ENCODE assay signal across 8 cellular contexts in genomic region chr1:231039161-231040018, GRCh38. TPM values are rescaled to one million over a fixed set of nuclear protein-coding genes. Genes with fewer than 3 reads are reported as not detected.
DNase-seq lines count a peak whose midpoint lies in the region; ATAC-seq and TF ChIP-seq lines count a peak whose summit lies in the region.

No MANE protein-coding gene starts in this region.

- H3K4me1 Mint-ChIP-seq in activated T-helper 17 cell treated with anti-CD3 and anti-CD28 coated beads, Interleukin-2, amount 50 U/mL, for 72 hours, result peaks cover 16% of the 10 kb centered on the region
- peaks cover 21% of the 10 kb centered on the region for H3K4me1 Mint-ChIP-seq in osteocyte (ENCODE audit: unreplicated experiment)

- H3K4me1 ChIP-seq in OCI-LY1 (ENCODE audit: insufficient read depth, low read length, severe bottlenecking), result peaks cover 14% of the 10 kb centered on the region

- peak overlapping the region; percentile 74 for H3K4me2 ChIP-seq in OCI-LY1 (ENCODE audit: low read length)

- H3F3A ChIP-seq in OCI-LY1 (ENCODE audit: insufficient read depth, low read length), result no peaks in the 10 kb centered on the region

- peak; percentile 58 for ATAC-seq in HG02885 (IDR thresholded peaks at IDR 0.05; ENCODE audit: poor library complexity, unreplicated experiment)
- peak; percentile 72 for ATAC-seq in activated T-helper 17 cell treated with anti-CD3 and anti-CD28 coated beads, Interleukin-2, amount 50 U/mL, for 72 hours (replicated peaks)

- H4K20me1 ChIP-seq in OCI-LY1 (ENCODE audit: insufficient read depth, low read length), result no peaks in the 10 kb centered on the region

- no peak overlapping the region for H2AFZ ChIP-seq in OCI-LY1 (ENCODE audit: low read length)

- no peaks in the 10 kb centered on the region for H3K9me3 ChIP-seq in OCI-LY1 (ENCODE audit: low read length)

- peak overlapping the region; percentile 82 for H3K4me3 ChIP-seq in OCI-LY1 (ENCODE audit: low read depth, low read length, poor library complexity, severe bottlenecking)

- DNase-seq in NCI-H2196 (lab: John Stamatoyannopoulos, UW; ENCODE audit: unreplicated experiment) (peak; percentile 54), NCI-H2196 treated with DMSO at 0.1 percent for 48 hours (lab: John Stamatoyannopoulos, UW; ENCODE audit: unreplicated experiment) (no peak), germinal center (ENCODE audit: low spot score) (peak; percentile 47), osteocyte (ENCODE audit: extremely low spot score, unreplicated experiment) (peak; percentile 85), GF-D8 (lab: John Stamatoyannopoulos, UW) (no peak)

- no peaks in the 10 kb centered on the region for H3K79me2 ChIP-seq in OCI-LY1 (ENCODE audit: insufficient read depth, low read length)

- no peaks in the 10 kb centered on the region for H3K36me3 Mint-ChIP-seq in activated T-helper 17 cell treated with anti-CD3 and anti-CD28 coated beads, Interleukin-2, amount 50 U/mL, for 72 hours (ENCODE audit: low read depth)
- H3K36me3 Mint-ChIP-seq in osteocyte (ENCODE audit: unreplicated experiment), result peaks cover 1% of the 10 kb centered on the region

- H3K9ac ChIP-seq in OCI-LY1 (ENCODE audit: low read length), result peak overlapping the region; percentile 64

- H3K27me3 Mint-ChIP-seq in activated T-helper 17 cell treated with anti-CD3 and anti-CD28 coated beads, Interleukin-2, amount 50 U/mL, for 72 hours, result no peaks in the 10 kb centered on the region
- H3K27me3 Mint-ChIP-seq in osteocyte (ENCODE audit: unreplicated experiment), result no peaks in the 10 kb centered on the region

- TF ChIP-seq CTCF in OCI-LY1 (IDR thresholded peaks at IDR 0.05; ENCODE audit: low read length), result no peak
- TF ChIP-seq CTCF in osteocyte (IDR thresholded peaks at IDR 0.05), result no peak

- no peaks in the 10 kb centered on the region for H3K36me3 ChIP-seq in OCI-LY1 (ENCODE audit: insufficient read depth, low read length)

- no peak overlapping the region for H3K27ac Mint-ChIP-seq in activated T-helper 17 cell treated with anti-CD3 and anti-CD28 coated beads, Interleukin-2, amount 50 U/mL, for 72 hours
- no peak overlapping the region for H3K27ac Mint-ChIP-seq in osteocyte (ENCODE audit: unreplicated experiment)

- H3K9me2 ChIP-seq in OCI-LY1 (ENCODE audit: low read depth, low read length), result no peaks in the 10 kb centered on the region

- H3K27ac ChIP-seq in OCI-LY1 (ENCODE audit: low read depth, low read length, poor library complexity, severe bottlenecking), result no peak overlapping the region

- peak overlapping the region; percentile 72 for H3K4me3 Mint-ChIP-seq in activated T-helper 17 cell treated with anti-CD3 and anti-CD28 coated beads, Interleukin-2, amount 50 U/mL, for 72 hours
- H3K4me3 Mint-ChIP-seq in osteocyte (ENCODE audit: unreplicated experiment), result peak overlapping the region; percentile 73

- no peaks in the 10 kb centered on the region for H3K9me3 Mint-ChIP-seq in activated T-helper 17 cell treated with anti-CD3 and anti-CD28 coated beads, Interleukin-2, amount 50 U/mL, for 72 hours
- no peaks in the 10 kb centered on the region for H3K9me3 Mint-ChIP-seq in osteocyte (ENCODE audit: unreplicated experiment)

- no peaks in the 10 kb centered on the region for H3K27me3 ChIP-seq in OCI-LY1 (ENCODE audit: insufficient read depth, low read length)

RNA-seq across cellular contexts. Expression of gene FAM89A, which starts 0.7 kb away (rescaled TPM):
- total RNA-seq in activated T-helper 17 cell treated with anti-CD3 and anti-CD28 coated beads, Interleukin-2, amount 50 U/mL, for 72 hours, result 10 to 100 TPM; 11.2 to 17.2 TPM
- 14.8 and 15.5 TPM in 2 replicates for total RNA-seq in osteocyte

Comparison
In these comparisons a context has a peak if more than half of its experiments do, and no peak if none do; other contexts are left out.
1. DNase-seq: peak in NCI-H2196 (single experiment), germinal center (single experiment) and osteocyte (single experiment); none in NCI-H2196 treated with DMSO at 0.1 percent for 48 hours (single experiment) and GF-D8 (single experiment).